ENCODE assay signal across 21 cellular contexts in the genomic region with DNA sequence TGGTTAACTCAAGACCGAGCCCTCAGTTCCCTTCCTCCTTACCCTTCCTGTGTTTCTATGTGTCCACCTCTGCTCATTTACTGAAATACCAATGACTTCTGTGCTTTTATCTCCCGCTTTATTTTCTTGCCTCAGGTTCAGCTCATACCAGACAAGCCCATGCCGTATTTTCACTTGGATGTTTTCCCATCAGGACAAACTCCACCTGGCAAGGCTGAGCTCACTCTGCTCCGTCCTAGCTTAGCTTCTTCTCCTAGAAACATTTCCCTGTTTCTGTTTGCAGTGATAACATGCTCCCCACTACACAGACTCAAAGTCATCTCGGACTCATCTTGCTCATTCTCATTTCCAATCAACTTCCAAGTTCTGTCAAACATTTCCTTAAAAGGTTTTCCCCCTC.
"Had no signal": no experiment of that assay in that cellular context is flagged by ENCODE, and none has a peak within 500 bp of the region (broad histone marks: within the 10 kb centered on the region; RNA-seq: fewer than 3 reads in every experiment).

No MANE protein-coding gene starts in this region.

- H3K27ac Mint-ChIP-seq: progenitor cell of endocrine pancreas; stimulated activated memory B cell treated with anti-CD40 and anti-IgM and Interleukin-4, amounts not matched to agents 10 μg/mL and 1 μg/mL and 100 μg/mL, for 72 hours; stimulated activated naive CD8-positive, alpha-beta T cell treated with anti-CD3 and anti-CD28 coated beads, Interleukin-15, Interleukin-2, amounts not matched to agents 100 ng/mL and 50 ng/mL, for 24 hours had no signal

- H3K4me1 ChIP-seq: colonic mucosa, left lung, lower lobe of right lung, tibial artery, upper lobe of left lung, uterus had no signal

- H3K4me3 ChIP-seq: colonic mucosa, left lung, lower lobe of right lung, ovary, tibial artery, upper lobe of left lung, uterus had no signal

- H3K27ac ChIP-seq: colonic mucosa, left lung, lower lobe of right lung, ovary, tibial artery, upper lobe of left lung, uterus had no signal

- H3K36me3 ChIP-seq: colonic mucosa, left lung, lower lobe of right lung, ovary, tibial artery, upper lobe of left lung, uterus had no signal

- DNase-seq: colonic mucosa; dermis blood vessel endothelial cell; foreskin melanocyte; head of caudate nucleus; hippocampal formation; kidney glomerular epithelial cell; left lung; lower lobe of right lung; mesendoderm; naive thymus-derived CD8-positive, alpha-beta T cell; nucleus accumbens; ovary; right cardiac atrium; stimulated activated CD4-positive, alpha-beta T cell treated with anti-CD3 and anti-CD28 coated beads, Interleukin-4, amount 100 ng/mL, for 24 hours; tibial artery; upper lobe of left lung; uterus had no signal

- ATAC-seq: left lung; lower lobe of right lung; naive thymus-derived CD8-positive, alpha-beta T cell; right cardiac atrium; stimulated activated memory B cell treated with anti-CD40 and anti-IgM and Interleukin-4, amounts not matched to agents 10 μg/mL and 1 μg/mL and 100 μg/mL, for 72 hours had no signal

- H3K4me3 Mint-ChIP-seq: naive thymus-derived CD8-positive, alpha-beta T cell; neural crest cell; stimulated activated memory B cell treated with anti-CD40 and anti-IgM and Interleukin-4, amounts not matched to agents 10 μg/mL and 1 μg/mL and 100 μg/mL, for 72 hours; stimulated activated naive CD8-positive, alpha-beta T cell treated with anti-CD3 and anti-CD28 coated beads, Interleukin-15, Interleukin-2, amounts not matched to agents 100 ng/mL and 50 ng/mL, for 24 hours had no signal

- H3K9me3 ChIP-seq: colonic mucosa, left lung, lower lobe of right lung, ovary, tibial artery, upper lobe of left lung, uterus had no signal

- H3K27me3 ChIP-seq: colonic mucosa, left lung, ovary, tibial artery, upper lobe of left lung, uterus had no signal

- H3K4me1 Mint-ChIP-seq: naive thymus-derived CD8-positive, alpha-beta T cell; stimulated activated memory B cell treated with anti-CD40 and anti-IgM and Interleukin-4, amounts not matched to agents 10 μg/mL and 1 μg/mL and 100 μg/mL, for 72 hours had no signal

- H3K9me3 Mint-ChIP-seq: neural crest cell had no signal

- H3K36me3 Mint-ChIP-seq: naive thymus-derived CD8-positive, alpha-beta T cell; stimulated activated memory B cell treated with anti-CD40 and anti-IgM and Interleukin-4, amounts not matched to agents 10 μg/mL and 1 μg/mL and 100 μg/mL, for 72 hours had no signal
